Comparison of ENCODE assay signal across 8 cellular contexts in the genomic region with DNA sequence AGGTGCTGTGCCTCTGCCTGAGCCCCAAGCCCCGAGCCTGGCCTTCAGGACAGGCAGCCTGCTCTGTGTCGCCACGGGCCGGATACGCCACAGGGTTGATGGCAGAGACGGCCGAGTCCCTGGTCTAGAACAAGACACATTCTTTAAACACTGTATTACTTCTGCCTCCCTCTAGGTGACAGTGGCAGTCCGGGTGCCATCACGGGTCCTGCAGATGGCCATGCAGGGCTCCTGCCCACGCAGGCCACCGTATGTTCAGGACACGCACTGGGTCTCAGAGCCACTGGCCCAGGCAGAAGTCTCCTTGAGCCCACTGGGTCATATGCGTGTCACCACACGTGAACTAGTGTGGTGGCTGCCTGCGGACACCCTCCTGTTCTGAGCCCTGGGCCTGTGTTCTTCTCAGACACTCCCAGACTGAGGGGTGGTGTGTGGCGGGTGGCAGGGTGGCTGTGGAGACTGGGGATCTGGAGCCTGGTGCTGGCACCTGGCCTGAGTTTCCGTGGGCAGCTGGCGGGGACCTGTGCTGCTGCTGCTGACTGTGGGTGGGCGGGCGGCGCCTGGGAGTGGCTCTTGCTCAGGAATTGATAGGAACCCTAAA. TPM values are rescaled to one million over a fixed set of nuclear protein-coding genes. Genes with fewer than 3 reads are reported as not detected.
DNase-seq lines count a peak whose midpoint lies in the region; ATAC-seq and TF ChIP-seq lines count a peak whose summit lies in the region.
"Had no signal": no experiment of that assay in that cellular context is flagged by ENCODE, and none has a peak within 500 bp of the region (broad histone marks: within the 10 kb centered on the region; RNA-seq: fewer than 3 reads in every experiment).

No MANE protein-coding gene starts in this region.

- no peaks in the 10 kb centered on the region for H3K27me3 ChIP-seq in neural progenitor cell

- no peaks in the 10 kb centered on the region for H3K9me3 ChIP-seq in neural progenitor cell (ENCODE audit: low read depth)

- peaks cover 13% of the 10 kb centered on the region for H3F3A ChIP-seq in neural progenitor cell (ENCODE audit: low read depth)

- H3K4me1 Mint-ChIP-seq in neural progenitor cell, result peaks cover 16% of the 10 kb centered on the region

- peaks cover 27% of the 10 kb centered on the region for H4K20me1 ChIP-seq in neural progenitor cell (ENCODE audit: low read depth)

- ATAC-seq in HG03432 (IDR thresholded peaks at IDR 0.05; ENCODE audit: unreplicated experiment), result no peak
- no peak for ATAC-seq in HG03039 (IDR thresholded peaks at IDR 0.05; ENCODE audit: unreplicated experiment)

- peak overlapping the region; percentile 50 for H3K4me3 Mint-ChIP-seq in neural progenitor cell

- H3K27ac Mint-ChIP-seq in neural progenitor cell, result no peak overlapping the region

- peaks cover 10% of the 10 kb centered on the region for H3K36me3 Mint-ChIP-seq in neural progenitor cell

- H3K4me3 ChIP-seq in neural progenitor cell, result no peak overlapping the region

- no peaks in the 10 kb centered on the region for H3K36me3 ChIP-seq in neural progenitor cell

- H3K9me3 Mint-ChIP-seq in neural progenitor cell, result no peaks in the 10 kb centered on the region

- peak; percentile 11 for TF ChIP-seq CTCF in neural progenitor cell (IDR thresholded peaks at IDR 0.05)

- H3K27me3 Mint-ChIP-seq in neural progenitor cell (ENCODE audit: insufficient read depth, low read depth), result peaks cover 11% of the 10 kb centered on the region
- H3K27me3 Mint-ChIP-seq: progenitor cell of endocrine pancreas had no signal

- no peak overlapping the region for H3K9ac ChIP-seq in neural progenitor cell

- H3K79me2 ChIP-seq in neural progenitor cell (ENCODE audit: low read depth), result peaks cover 23% of the 10 kb centered on the region

- peak overlapping the region; percentile 58 for H3K27ac ChIP-seq in neural progenitor cell

- peak; percentile 55 for DNase-seq in DMS53 (lab: John Stamatoyannopoulos, UW)
- DNase-seq in DMS53 treated with DMSO at 0.1 percent for 48 hours (lab: John Stamatoyannopoulos, UW; ENCODE audit: unreplicated experiment), result no peak
- DNase-seq in RKO (ENCODE audit: low spot score), result peak; percentile 62
- no peak for DNase-seq in neural progenitor cell (ENCODE audit: low spot score)

- H3K4me1 ChIP-seq in neural progenitor cell, result peaks cover 6% of the 10 kb centered on the region

- H3K4me2 ChIP-seq in neural progenitor cell, result no peak overlapping the region

- no peak overlapping the region for H2AFZ ChIP-seq in neural progenitor cell (replicated peaks)

RNA-seq across cellular contexts. Expression of a gene that starts 4.4 kb away (rescaled TPM):
- total RNA-seq in neural progenitor cell (ENCODE audit: low replicate concordance), result 77.6 and 145 TPM in 2 replicates

RNA-seq across cellular contexts. Expression of a gene that starts 4.9 kb away (rescaled TPM):
- 14.4 and 50.7 TPM in 2 replicates for total RNA-seq in neural progenitor cell (ENCODE audit: low replicate concordance)

RNA-seq across cellular contexts. Expression of a gene that starts 17.4 kb away (rescaled TPM):
- total RNA-seq in neural progenitor cell (ENCODE audit: low replicate concordance), result 3.5 and 22.4 TPM in 2 replicates
- total RNA-seq: urinary bladder had no signal

RNA-seq across cellular contexts. Expression of a gene that starts 24.5 kb away (rescaled TPM):
- total RNA-seq in neural progenitor cell (ENCODE audit: low replicate concordance), result 0.12 TPM in 1 of 2 replicates, not detected in the other

RNA-seq across cellular contexts. Expression of a gene that starts 50.3 kb away (rescaled TPM):
- not detected in 2 replicates for total RNA-seq in neural progenitor cell (ENCODE audit: low replicate concordance)
- total RNA-seq: progenitor cell of endocrine pancreas, urinary bladder had no signal

Comparison
In these comparisons a context has a peak if more than half of its experiments do, and no peak if none do; other contexts are left out.
1. DNase-seq: peak in DMS53 (single experiment) and RKO (single experiment); none in DMS53 treated with DMSO at 0.1 percent for 48 hours (single experiment) and neural progenitor cell (single experiment).